In genomic region chr4:99536848-99537247, GRCh38 we compare ENCODE assay signal across 21 cellular contexts. TPM values are rescaled to one million over a fixed set of nuclear protein-coding genes. Genes with fewer than 3 reads are reported as not detected.
A peak's percentile ranks its signal among the peaks of the same experiment; 100 is the strongest.
DNase-seq lines count a peak whose midpoint lies in the region; ATAC-seq and FAIRE-seq lines count a peak whose summit lies in the region.
"Had no signal": no experiment of that assay in that cellular context is flagged by ENCODE, and none has a peak within 500 bp of the region (broad histone marks: within the 10 kb centered on the region; RNA-seq: fewer than 3 reads in every experiment).

No MANE protein-coding gene starts in this region.

- POLR2A ChIA-PET in activated CD4-positive, alpha-beta memory T cell treated with anti-CD3 and anti-CD28 coated beads for 36 hours (lab: Charles Lee), result no interaction called here

- no peak overlapping the region for H3K27ac ChIP-seq in small intestine (ENCODE audit: low read depth in 1 of 2, low read length in 1 of 2)
- H3K27ac ChIP-seq: RWPE1 had no signal

- 22 to 52% (median 28%) methylated on average over 2 of the region's 2 CpGs for WGBS in small intestine, 3 donors

- intact Hi-C loops in activated CD4-positive, alpha-beta memory T cell treated with anti-CD3 and anti-CD28 coated beads for 36 hours (cut with micrococcal nuclease), result no loop called here

- no peaks in the 10 kb centered on the region for H3K36me3 Mint-ChIP-seq in activated CD4-positive, alpha-beta memory T cell treated with anti-CD3 and anti-CD28 coated beads for 36 hours
- H3K36me3 Mint-ChIP-seq: CD4-positive, CD25-positive, alpha-beta regulatory T cell had no signal

- H3K27me3 ChIP-seq in small intestine (ENCODE audit: control insufficient read depth in 2 of 2, insufficient read depth in 2 of 2, low read length in 2 of 2), result no peaks in the 10 kb centered on the region

- H3K4me3 Mint-ChIP-seq in activated CD4-positive, alpha-beta memory T cell treated with anti-CD3 and anti-CD28 coated beads for 36 hours, result no peak overlapping the region
- H3K4me3 Mint-ChIP-seq: CD4-positive, CD25-positive, alpha-beta regulatory T cell had no signal

- DNase-seq in GM18507 (ENCODE audit: extremely low spot score, insufficient read length, low read depth) (no peak), NCI-H146 treated with DMSO at 0.1 percent for 48 hours (lab: John Stamatoyannopoulos, UW; ENCODE audit: unreplicated experiment) (peak; percentile 14), left lobe of liver (ENCODE audit: low spot score) (no peak), small intestine (peak; percentile 32), COLO829 (ENCODE audit: low spot score) (no peak), superior temporal gyrus (ENCODE audit: extremely low spot score) (no peak)
- no peak for DNase-seq in activated CD4-positive, alpha-beta memory T cell treated with anti-CD3 and anti-CD28 coated beads for 36 hours
- DNase-seq: CD4-positive, CD25-positive, alpha-beta regulatory T cell; DMS153; GDM1; Kasumi-1; NCI-H2029; NCI-H2171; NK-92 treated with Interleukin-12 subunit alpha and Interleukin-12 subunit beta, amount 100 ng/mL, for 24 hours; SIG-M5 had no signal

- no peaks in the 10 kb centered on the region for H3K4me1 Mint-ChIP-seq in activated CD4-positive, alpha-beta memory T cell treated with anti-CD3 and anti-CD28 coated beads for 36 hours (ENCODE audit: low read depth)
- H3K4me1 Mint-ChIP-seq: CD4-positive, CD25-positive, alpha-beta regulatory T cell had no signal

- H3K27ac Mint-ChIP-seq in activated CD4-positive, alpha-beta memory T cell treated with anti-CD3 and anti-CD28 coated beads for 36 hours, result no peak overlapping the region
- H3K27ac Mint-ChIP-seq: CD4-positive, CD25-positive, alpha-beta regulatory T cell had no signal

- no peaks in the 10 kb centered on the region for H3K9me3 Mint-ChIP-seq in activated CD4-positive, alpha-beta memory T cell treated with anti-CD3 and anti-CD28 coated beads for 36 hours

- peaks cover 5 to 9% of the 10 kb centered on the region in 2 donors for H3K4me1 ChIP-seq in small intestine (ENCODE audit: control insufficient read depth in 2 of 2, insufficient read depth in 1 of 2, low read depth in 1 of 2, low read length in 1 of 2)

- peak; percentile 28 for ATAC-seq in left lobe of liver
- ATAC-seq: SK-N-SH treated with all-trans-retinoic acid at 6 μM for 48 hours had no signal

- no peaks in the 10 kb centered on the region for H3K9me3 ChIP-seq in small intestine (ENCODE audit: control insufficient read depth, low read depth)

- no peaks in the 10 kb centered on the region for H3K36me3 ChIP-seq in small intestine (ENCODE audit: control insufficient read depth in 2 of 2, insufficient read depth in 2 of 2, low read length in 2 of 2)

- FAIRE-seq in GM18507 (lab: Jason Lieb, UNC) (peak; percentile 5), small intestine (lab: Jason Lieb, UNC) (no peak)
- FAIRE-seq: GM19239 had no signal

- no peak overlapping the region for H3K4me3 ChIP-seq in small intestine (ENCODE audit: low read depth in 1 of 2, low read length in 2 of 2)

- H3K27me3 Mint-ChIP-seq in activated CD4-positive, alpha-beta memory T cell treated with anti-CD3 and anti-CD28 coated beads for 36 hours, result peaks cover 9% of the 10 kb centered on the region
- H3K27me3 Mint-ChIP-seq: CD4-positive, CD25-positive, alpha-beta regulatory T cell had no signal

- CTCF ChIA-PET in activated CD4-positive, alpha-beta memory T cell treated with anti-CD3 and anti-CD28 coated beads for 36 hours (lab: Charles Lee), result no interaction called here

RNA-seq across cellular contexts. Expression of gene C4orf17, which starts 26.0 kb away (rescaled TPM):
- total RNA-seq in left lobe of liver, result not detected
- not detected for polyA plus RNA-seq in small intestine
- total RNA-seq in activated CD4-positive, alpha-beta memory T cell treated with anti-CD3 and anti-CD28 coated beads for 36 hours, result not detected
- total RNA-seq: CD4-positive, CD25-positive, alpha-beta regulatory T cell; H4; MCF 10A had no signal
- polyA plus RNA-seq: BJ; CD4-positive, CD25-positive, alpha-beta regulatory T cell had no signal

RNA-seq across cellular contexts. Expression of gene TRMT10A, which starts 27.0 kb away (rescaled TPM):
- total RNA-seq in left lobe of liver, result 4.6 TPM
- 1 to 10 TPM; 3.8 to 7.4 (median 6.7) TPM for polyA plus RNA-seq in small intestine
- 1 to 10 TPM; 5.6 to 8.9 TPM for total RNA-seq in activated CD4-positive, alpha-beta memory T cell treated with anti-CD3 and anti-CD28 coated beads for 36 hours

RNA-seq across cellular contexts. Expression of gene MTTP, which starts 37.8 kb away (rescaled TPM):
- total RNA-seq in left lobe of liver, result 103 TPM
- polyA plus RNA-seq in small intestine, result 100 to 1,000 TPM; 108 to 232 (median 208) TPM
- total RNA-seq in activated CD4-positive, alpha-beta memory T cell treated with anti-CD3 and anti-CD28 coated beads for 36 hours, result not detected
- total RNA-seq: CD4-positive, CD25-positive, alpha-beta regulatory T cell had no signal
- polyA plus RNA-seq: BJ; CD4-positive, CD25-positive, alpha-beta regulatory T cell had no signal

Comparison
In these comparisons a context has a peak if more than half of its experiments do, and no peak if none do; other contexts are left out.
1. DNase-seq: peak in NCI-H146 treated with DMSO at 0.1 percent for 48 hours (single experiment) and small intestine (single experiment); none in GM18507 (single experiment), left lobe of liver (single experiment), COLO829 (single experiment), activated CD4-positive, alpha-beta memory T cell treated with anti-CD3 and anti-CD28 coated beads for 36 hours (single experiment) and superior temporal gyrus (single experiment).
2. RNA of gene MTTP, which starts 37.8 kb away (total RNA-seq): 103 TPM in left lobe of liver (single experiment); not detected in activated CD4-positive, alpha-beta memory T cell treated with anti-CD3 and anti-CD28 coated beads for 36 hours; every median in the first group is over 10 times any median in the second.